In the genomic region with DNA sequence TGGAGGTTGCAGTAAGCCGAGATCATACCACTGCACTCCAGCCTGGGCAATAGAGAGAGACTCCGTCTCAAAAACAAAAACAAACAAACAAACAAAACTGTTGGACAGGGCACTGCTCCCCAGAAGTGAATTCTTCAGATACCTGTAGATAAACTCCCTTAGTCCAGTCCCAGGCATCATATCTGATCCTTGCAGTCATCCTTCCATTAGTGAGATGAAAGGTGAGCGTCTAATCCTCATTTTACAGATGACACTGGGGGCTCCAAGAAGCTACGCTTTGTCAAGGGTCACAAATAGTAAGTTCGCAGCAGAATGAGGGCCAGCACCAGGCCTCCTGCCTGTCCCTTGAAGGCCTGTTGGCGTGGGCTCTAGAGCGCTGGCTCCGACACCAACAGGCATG, we compare ENCODE assay signal across 22 cellular contexts.
DNase-seq lines count a peak whose midpoint lies in the region; ATAC-seq and TF ChIP-seq lines count a peak whose summit lies in the region.
"Had no signal": no experiment of that assay in that cellular context is flagged by ENCODE, and none has a peak within 500 bp of the region (broad histone marks: within the 10 kb centered on the region; RNA-seq: fewer than 3 reads in every experiment).

No MANE protein-coding gene starts in this region.

- H3K9me3 ChIP-seq in HEK293 (ENCODE audit: control insufficient read depth, insufficient read depth, low read depth, low read length) (no peaks in the 10 kb centered on the region), SK-N-SH (no peaks in the 10 kb centered on the region)
- H3K9me3 ChIP-seq: Peyer's patch had no signal

- TF ChIP-seq CTCF in HEK293 (tag by site-specific recombination; IDR thresholded peaks at IDR 0.05) (no peak), VCaP (conservative IDR thresholded peaks at IDR 0.05) (no peak), osteocyte (IDR thresholded peaks at IDR 0.05) (no peak), type B pancreatic cell (conservative IDR thresholded peaks at IDR 0.05) (no peak), SK-N-SH (IDR thresholded peaks at IDR 0.05) (no peak)

- H3K4me1 Mint-ChIP-seq in osteocyte (ENCODE audit: unreplicated experiment) (peaks cover 67% of the 10 kb centered on the region), type B pancreatic cell (ENCODE audit: unreplicated experiment) (peaks cover 40% of the 10 kb centered on the region)

- H3K4me1 ChIP-seq in HEK293 (ENCODE audit: control insufficient read depth, insufficient read depth, low read length) (no peaks in the 10 kb centered on the region), SK-N-SH (ENCODE audit: control insufficient read depth in 1 of 2, insufficient read depth in 2 of 2, low read depth in 1 of 2, low read length in 1 of 2) (peaks cover 45 to 70% of the 10 kb centered on the region in 2 experiments)

- no peak overlapping the region for H3K27ac ChIP-seq in HEK293 (ENCODE audit: extremely low read depth, low read depth, low read length)
- H3K27ac ChIP-seq in VCaP = peak overlapping the region; percentile 60; the same call in 1 of the 2 replicates
- H3K27ac ChIP-seq in SK-N-SH (ENCODE audit: low read depth in 2 of 2, low read length in 1 of 2) = no peak overlapping the region; a peak in 1 of 4 replicates
- H3K27ac ChIP-seq: HL-60 had no signal

- H3K9me2 ChIP-seq in SK-N-SH = no peaks in the 10 kb centered on the region

- no peak overlapping the region for H2AFZ ChIP-seq in SK-N-SH (ENCODE audit: low read depth)

- H3K4me3 Mint-ChIP-seq in osteocyte (ENCODE audit: unreplicated experiment) (no peak overlapping the region), type B pancreatic cell (no peak overlapping the region)
- H3K4me3 Mint-ChIP-seq: CD4-positive, alpha-beta T cell had no signal

- no peaks in the 10 kb centered on the region for H3K9me3 Mint-ChIP-seq in osteocyte (ENCODE audit: unreplicated experiment)
- no peaks in the 10 kb centered on the region for H3K9me3 Mint-ChIP-seq in type B pancreatic cell
- H3K9me3 Mint-ChIP-seq: CD4-positive, alpha-beta T cell had no signal

- no peak overlapping the region for H3K4me2 ChIP-seq in SK-N-SH

- H3K36me3 ChIP-seq in HEK293 (ENCODE audit: control insufficient read depth in 2 of 2, insufficient read depth in 1 of 2, low read length in 2 of 2) = no peaks in the 10 kb centered on the region
- no peaks in the 10 kb centered on the region for H3K36me3 ChIP-seq in SK-N-SH (replicated peaks in 1 of 2; ENCODE audit: control insufficient read depth in 1 of 2, insufficient read depth in 2 of 2, low read length in 1 of 2)
- H3K36me3 ChIP-seq: Peyer's patch had no signal

- H3K4me3 ChIP-seq in HEK293 (ENCODE audit: low read depth, low read length) = no peak overlapping the region
- no peak overlapping the region for H3K4me3 ChIP-seq in SK-N-SH (ENCODE audit: low read depth in 2 of 2, low read length in 1 of 2)
- H3K4me3 ChIP-seq: K562, Peyer's patch had no signal

- no peak overlapping the region for H3K9ac ChIP-seq in SK-N-SH

- no peaks in the 10 kb centered on the region for H3K27me3 Mint-ChIP-seq in osteocyte (ENCODE audit: unreplicated experiment)
- H3K27me3 Mint-ChIP-seq in type B pancreatic cell = no peaks in the 10 kb centered on the region
- H3K27me3 Mint-ChIP-seq: CD4-positive, alpha-beta T cell had no signal

- H3F3A ChIP-seq in SK-N-SH (replicated peaks; ENCODE audit: insufficient read depth) = peaks cover 13% of the 10 kb centered on the region

- CTCF ChIA-PET in HEK293 (lab: Yijun Ruan, JAX) = interaction anchor here (0.7 kb wide), 1 partner anchor 117 kb away, joined by 3 read pairs; no protein-coding TSS in a partner anchor
- CTCF ChIA-PET in SK-N-SH (lab: Yijun Ruan, JAX) = interaction anchor here (1.0 kb wide), 1 partner anchor 10 kb away, joined by 3 read pairs; no protein-coding TSS in a partner anchor

- H3K27me3 ChIP-seq in SK-N-SH (ENCODE audit: insufficient read depth) = no peaks in the 10 kb centered on the region
- H3K27me3 ChIP-seq: Peyer's patch had no signal

- peaks cover 30% of the 10 kb centered on the region for H3K79me2 ChIP-seq in SK-N-SH (ENCODE audit: insufficient read depth)

- POLR2A ChIA-PET in HEK293 (lab: Yijun Ruan, JAX) (interaction anchor here (0.7 kb wide), 1 partner anchor 24 kb away, joined by 14 read pairs; no protein-coding TSS in a partner anchor), SK-N-SH (lab: Yijun Ruan, JAX) (no interaction called here)

- TF ChIP-seq RAD21 in SK-N-SH (IDR thresholded peaks at IDR 0.05; ENCODE audit: low read length) = no peak

- peak; percentile 36 for DNase-seq in osteocyte (ENCODE audit: extremely low spot score, unreplicated experiment)
- no peak for DNase-seq in type B pancreatic cell (ENCODE audit: extremely low spot score, unreplicated experiment)
- no peak for DNase-seq in activated naive CD4-positive, alpha-beta T cell (lab: John Stamatoyannopoulos, UW)
- DNase-seq in SK-N-SH = no peak
- DNase-seq: CD4-positive, alpha-beta T cell; COR-L47; DMS79; H7; MM.1S; NCI-H1092; NCI-H146; NCI-H2029; NCI-H226; NCI-H510A treated with DMSO at 0.1 percent for 48 hours; NCI-H748 treated with DMSO at 0.1 percent for 48 hours; Peyer's patch; Right ventricle myocardium superior had no signal

- no peak for ATAC-seq in HG02588 (IDR thresholded peaks at IDR 0.05; ENCODE audit: unreplicated experiment)
- ATAC-seq: K562 had no signal

- H3K36me3 Mint-ChIP-seq in osteocyte (ENCODE audit: unreplicated experiment) = no peaks in the 10 kb centered on the region
- no peaks in the 10 kb centered on the region for H3K36me3 Mint-ChIP-seq in type B pancreatic cell

- peak overlapping the region; percentile 15 for H3K27ac Mint-ChIP-seq in osteocyte (ENCODE audit: unreplicated experiment)
- peak overlapping the region; percentile 98 for H3K27ac Mint-ChIP-seq in type B pancreatic cell
- H3K27ac Mint-ChIP-seq: CD4-positive, alpha-beta T cell had no signal

- TF ChIP-seq EP300 in SK-N-SH (IDR thresholded peaks at IDR 0.05; ENCODE audit: borderline replicate concordance in 1 of 2, low read depth in 1 of 2, low read length in 1 of 2) = no peak

- no peaks in the 10 kb centered on the region for H4K20me1 ChIP-seq in SK-N-SH (ENCODE audit: insufficient read depth)

- 93% methylated on average over 6 of the region's 8 CpGs for WGBS in SK-N-SH (ENCODE audit: low lambda C conversion rate)

TF ChIP-seq in HEK293, 187 proteins besides CTCF, POLR2A, EP300 and RAD21:
- TF ChIP-seq ZNF362 (tag by site-specific recombination; IDR thresholded peaks at IDR 0.05) = no peak
- TF ChIP-seq, protein P1, sequence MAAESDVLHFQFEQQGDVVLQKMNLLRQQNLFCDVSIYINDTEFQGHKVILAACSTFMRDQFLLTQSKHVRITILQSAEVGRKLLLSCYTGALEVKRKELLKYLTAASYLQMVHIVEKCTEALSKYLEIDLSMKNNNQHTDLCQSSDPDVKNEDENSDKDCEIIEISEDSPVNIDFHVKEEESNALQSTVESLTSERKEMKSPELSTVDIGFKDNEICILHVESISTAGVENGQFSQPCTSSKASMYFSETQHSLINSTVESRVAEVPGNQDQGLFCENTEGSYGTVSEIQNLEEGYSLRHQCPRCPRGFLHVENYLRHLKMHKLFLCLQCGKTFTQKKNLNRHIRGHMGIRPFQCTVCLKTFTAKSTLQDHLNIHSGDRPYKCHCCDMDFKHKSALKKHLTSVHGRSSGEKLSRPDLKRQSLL (tag by site-specific recombination; IDR thresholded peaks at IDR 0.05) = 0 out of 2 replicates have a peak, but pooled peaks have one; percentile 9

TF ChIP-seq in SK-N-SH, 30 proteins besides CTCF, POLR2A, EP300 and RAD21:
- TF ChIP-seq FOXM1 (IDR thresholded peaks at IDR 0.05; ENCODE audit: low read depth) (no peak), TEAD4 (IDR thresholded peaks at IDR 0.05; ENCODE audit: borderline replicate concordance, insufficient read depth) (no peak), SIN3A (IDR thresholded peaks at IDR 0.05; ENCODE audit: borderline replicate concordance, low read depth, low read length) (no peak), YY1 (IDR thresholded peaks at IDR 0.05; ENCODE audit: low read depth) (no peak)
